Comparison of ENCODE assay signal across 22 cellular contexts in genomic region chr12:125744201-125744600, GRCh38.
A peak's percentile ranks its signal among the peaks of the same experiment; 100 is the strongest.
DNase-seq lines count a peak whose midpoint lies in the region; ATAC-seq, FAIRE-seq and TF ChIP-seq lines count a peak whose summit lies in the region.
"Had no signal": no experiment of that assay in that cellular context is flagged by ENCODE, and none has a peak within 500 bp of the region (broad histone marks: within the 10 kb centered on the region; RNA-seq: fewer than 3 reads in every experiment).

No MANE protein-coding gene starts in this region.

- no TSS peak for BruUV-seq in K562 (replicated peaks; lab: Mats Ljungman, UMichigan)

- no peak overlapping the region for H2AFZ ChIP-seq in K562 (ENCODE audit: low read depth, low read length)

- no peak overlapping the region for H3K9ac ChIP-seq in K562 (ENCODE audit: insufficient read depth in 1 of 2, low read depth in 2 of 2, low read length in 2 of 2)
- H3K9ac ChIP-seq: BLaER1 had no signal

- CTCF ChIA-PET in K562 (lab: Yijun Ruan, JAX; ENCODE audit: low intra/inter-chr PET ratio) = no interaction called here

- no peaks in the 10 kb centered on the region for H4K20me1 ChIP-seq in K562 (replicated peaks; ENCODE audit: control insufficient read depth, insufficient read depth, low read length)
- H4K20me1 ChIP-seq: BLaER1 had no signal

- TF ChIP-seq EP300 in K562 (IDR thresholded peaks at IDR 0.05; ENCODE audit: low read length) = no peak

- TF ChIP-seq CTCF in K562 (IDR thresholded peaks at IDR 0.05 in 2 of 3, conservative IDR thresholded peaks at IDR 0.05 in 1 of 3; ENCODE audit: insufficient read depth in 2 of 3, low read depth in 1 of 3, low read length in 3 of 3) = no peak

- no peak overlapping the region for H3K27ac ChIP-seq in K562 (ENCODE audit: extremely low read depth, low read depth, low read length)
- H3K27ac ChIP-seq: 22Rv1, BLaER1, C4-2B had no signal

- intact Hi-C loops in K562 (cut with micrococcal nuclease) = no loop called here

- H3K4me2 ChIP-seq in K562 (ENCODE audit: insufficient read depth, low read length) = no peak overlapping the region
- H3K4me2 ChIP-seq: BLaER1 had no signal

- WGBS in K562 (ENCODE audit: insufficient coverage, low coverage, missing lambda C conversion rate) = 3% methylated on average over 4 of the region's 4 CpGs

- H3K27me3 ChIP-seq in K562 (ENCODE audit: control insufficient read depth in 2 of 2, insufficient read depth in 2 of 2, low read length in 2 of 2) = no peaks in the 10 kb centered on the region
- H3K27me3 ChIP-seq: BLaER1 had no signal

- H3K79me2 ChIP-seq in K562 (ENCODE audit: control insufficient read depth, insufficient read depth, low read length) = no peaks in the 10 kb centered on the region

- no peaks in the 10 kb centered on the region for H3K4me1 ChIP-seq in K562 (replicated peaks in 1 of 2; ENCODE audit: control insufficient read depth in 2 of 2, insufficient read depth in 2 of 2, low read length in 2 of 2)
- H3K4me1 ChIP-seq: BLaER1, Caco-2, HAP-1 had no signal

- in situ Hi-C loops in K562 (cut with MboI) = no loop called here

- POLR2A ChIA-PET in K562 (lab: Yijun Ruan, JAX) = no interaction called here

- no peaks in the 10 kb centered on the region for H3K36me3 ChIP-seq in K562 (ENCODE audit: control insufficient read depth, insufficient read depth, low read length)
- H3K36me3 ChIP-seq: BLaER1, HAP-1 had no signal

- H3K4me3 ChIP-seq in K562 = no peak overlapping the region
- H3K4me3 ChIP-seq: BLaER1, HAP-1 had no signal

- no peak for FAIRE-seq in K562 (lab: Jason Lieb, UNC)
- FAIRE-seq: A204.1, GM12891, GM18507, H54 had no signal

- TF ChIP-seq POLR2A in K562 (conservative IDR thresholded peaks at IDR 0.05) = no peak

- TF ChIP-seq RAD21 in K562 (CRISPR knock-in tag; conservative IDR thresholded peaks at IDR 0.05 in 1 of 2, IDR thresholded peaks at IDR 0.05 in 1 of 2) = no peak

- peak; percentile 0 for DNase-seq in DMS 273 (lab: John Stamatoyannopoulos, UW; ENCODE audit: unreplicated experiment)
- DNase-seq in DMS 273 treated with DMSO at 0.1 percent for 48 hours (lab: John Stamatoyannopoulos, UW) = no peak
- peak; percentile 12 for DNase-seq in NCI-H82 (lab: John Stamatoyannopoulos, UW)
- no peak for DNase-seq in NCI-H82 treated with DMSO at 0.1 percent for 48 hours (lab: John Stamatoyannopoulos, UW; ENCODE audit: unreplicated experiment)
- no peak for DNase-seq in K562 (ENCODE audit: extremely low read depth in 1 of 4, low spot score in 3 of 4)
- no peak for DNase-seq in LoVo (ENCODE audit: low spot score)
- DNase-seq: Caco-2; CD4-positive, CD25-positive, alpha-beta regulatory T cell; CD8-positive, alpha-beta T cell; DMS53; DMS79 treated with DMSO at 0.1 percent for 48 hours; GF-D8; GOT3; HFFc6 had no signal

- no peaks in the 10 kb centered on the region for H3K9me3 ChIP-seq in K562 (replicated peaks; ENCODE audit: control insufficient read depth, insufficient read depth, low read depth, low read length)
- H3K9me3 ChIP-seq: Caco-2, HAP-1 had no signal

- ATAC-seq in K562 = no peak
- ATAC-seq: CD8-positive, alpha-beta T cell had no signal

- no peaks in the 10 kb centered on the region for H3K9me1 ChIP-seq in K562 (ENCODE audit: control insufficient read depth, insufficient read depth, low read length)

TF ChIP-seq in K562, 482 proteins besides CTCF, POLR2A, EP300 and RAD21:
- TF ChIP-seq ZNF764 (CRISPR knock-in tag; IDR thresholded peaks at IDR 0.05; ENCODE audit: low read depth) (no peak), NFIC (IDR thresholded peaks at IDR 0.05) (peak; percentile 76), CUX1 (CRISPR knock-in tag; IDR thresholded peaks at IDR 0.05) (no peak), SP1 (CRISPR knock-in tag; IDR thresholded peaks at IDR 0.05) (no peak), NR0B1 (IDR thresholded peaks at IDR 0.05; ENCODE audit: partially characterized antibody) (no peak), NFIX (CRISPR knock-in tag; IDR thresholded peaks at IDR 0.05; ENCODE audit: low read depth) (peak; percentile 70)

Comparison
In these comparisons a context has a peak if more than half of its experiments do, and no peak if none do; other contexts are left out.
1. DNase-seq: peak in DMS 273 (single experiment) and NCI-H82 (single experiment); none in DMS 273 treated with DMSO at 0.1 percent for 48 hours (single experiment), NCI-H82 treated with DMSO at 0.1 percent for 48 hours (single experiment), K562 (0 of 4) and LoVo (single experiment).